Comparison of ENCODE assay signal across 1 cellular context in genomic region chr20:50931306-50932015, GRCh38.
TF ChIP-seq lines count a peak whose summit lies in the region.

ADNP (minus strand) TSS chr20:50931437; CDS start chr20:50903996, 27,441 bp downstream.

TF ChIP-seq in HepG2, 621 proteins besides CTCF, POLR2A, EP300 and RAD21 (continued from another document):
- TF ChIP-seq RERE (CRISPR knock-in tag; IDR thresholded peaks at IDR 0.05; ENCODE audit: low read depth), result no peak
- TF ChIP-seq ZNF547 (CRISPR knock-in tag; IDR thresholded peaks at IDR 0.05), result peak; percentile 50; the same call in 1 of the 2 replicates
- TF ChIP-seq, protein P1, sequence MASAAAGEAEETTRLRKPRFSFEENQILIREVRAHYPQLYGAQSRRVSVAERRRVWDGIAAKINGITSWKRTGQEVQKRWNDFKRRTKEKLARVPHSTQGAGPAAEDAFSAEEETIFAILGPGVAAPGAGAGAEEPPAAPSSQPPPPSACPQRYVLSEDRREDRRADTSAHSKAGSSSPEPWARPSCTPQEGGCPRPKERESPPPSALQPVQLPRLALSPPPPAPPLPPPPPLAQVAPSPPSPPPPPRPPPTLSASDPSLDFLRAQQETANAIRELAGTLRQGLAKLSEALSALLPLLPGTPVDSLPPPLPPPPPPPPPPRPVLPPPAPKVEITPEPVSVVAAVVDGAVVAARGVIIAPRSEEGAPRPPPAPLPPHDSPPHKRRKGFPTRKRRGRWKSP (CRISPR knock-in tag; IDR thresholded peaks at IDR 0.05), result no peak
- TF ChIP-seq ZBTB14 (CRISPR knock-in tag; IDR thresholded peaks at IDR 0.05), result no peak
- peak; percentile 99 for TF ChIP-seq KDM2A (CRISPR knock-in tag; IDR thresholded peaks at IDR 0.05; ENCODE audit: borderline replicate concordance, low read depth)
- TF ChIP-seq DNMT1 (CRISPR knock-in tag; IDR thresholded peaks at IDR 0.05), result peak; percentile 77; the same call in 1 of the 2 replicates
- no peak for TF ChIP-seq PCBP2 (optimal IDR thresholded peaks at IDR 0.05; ENCODE audit: low read depth, low read length, poor library complexity, severe bottlenecking)
- TF ChIP-seq MAZ (IDR thresholded peaks at IDR 0.05; ENCODE audit: borderline replicate concordance, low read depth, low read length), result no peak; the same call in 1 of the 2 replicates
- TF ChIP-seq MAZ (CRISPR knock-in tag; IDR thresholded peaks at IDR 0.05; ENCODE audit: low read depth), result no peak; the same call in 1 of the 2 replicates
- TF ChIP-seq ZC3H13 (CRISPR knock-in tag; IDR thresholded peaks at IDR 0.05), result peak; percentile 25; the same call in 1 of the 2 replicates
- peak; percentile 46 for TF ChIP-seq TBL1XR1 (IDR thresholded peaks at IDR 0.05; ENCODE audit: borderline replicate concordance, low read length, partially characterized antibody)
- 0 out of 2 replicates have a peak, but pooled peaks have one; percentile 9 for TF ChIP-seq SP5 (CRISPR knock-in tag; IDR thresholded peaks at IDR 0.05; ENCODE audit: borderline replicate concordance, low read depth)
- TF ChIP-seq ZHX1 (CRISPR knock-in tag; IDR thresholded peaks at IDR 0.05; ENCODE audit: low read depth), result peak; percentile 98
- TF ChIP-seq, protein P2, sequence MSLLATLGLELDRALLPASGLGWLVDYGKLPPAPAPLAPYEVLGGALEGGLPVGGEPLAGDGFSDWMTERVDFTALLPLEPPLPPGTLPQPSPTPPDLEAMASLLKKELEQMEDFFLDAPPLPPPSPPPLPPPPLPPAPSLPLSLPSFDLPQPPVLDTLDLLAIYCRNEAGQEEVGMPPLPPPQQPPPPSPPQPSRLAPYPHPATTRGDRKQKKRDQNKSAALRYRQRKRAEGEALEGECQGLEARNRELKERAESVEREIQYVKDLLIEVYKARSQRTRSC (CRISPR knock-in tag; IDR thresholded peaks at IDR 0.05; ENCODE audit: low read depth), result no peak
- TF ChIP-seq, protein P3, sequence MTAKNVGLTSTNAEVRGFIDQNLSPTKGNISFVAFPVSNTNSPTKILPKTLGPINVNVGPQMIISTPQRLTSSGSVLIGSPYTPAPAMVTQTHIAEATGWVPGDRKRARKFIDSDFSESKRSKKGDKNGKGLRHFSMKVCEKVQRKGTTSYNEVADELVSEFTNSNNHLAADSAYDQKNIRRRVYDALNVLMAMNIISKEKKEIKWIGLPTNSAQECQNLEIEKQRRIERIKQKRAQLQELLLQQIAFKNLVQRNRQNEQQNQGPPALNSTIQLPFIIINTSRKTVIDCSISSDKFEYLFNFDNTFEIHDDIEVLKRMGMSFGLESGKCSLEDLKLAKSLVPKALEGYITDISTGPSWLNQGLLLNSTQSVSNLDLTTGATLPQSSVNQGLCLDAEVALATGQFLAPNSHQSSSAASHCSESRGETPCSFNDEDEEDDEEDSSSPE (CRISPR knock-in tag; IDR thresholded peaks at IDR 0.05), result no peak
- peak; percentile 38; the same call in 1 of the 2 replicates for TF ChIP-seq CBX5 (CRISPR knock-in tag; IDR thresholded peaks at IDR 0.05; ENCODE audit: borderline replicate concordance)
- TF ChIP-seq ZNF30 (CRISPR knock-in tag; IDR thresholded peaks at IDR 0.05), result no peak
- TF ChIP-seq, protein P4, sequence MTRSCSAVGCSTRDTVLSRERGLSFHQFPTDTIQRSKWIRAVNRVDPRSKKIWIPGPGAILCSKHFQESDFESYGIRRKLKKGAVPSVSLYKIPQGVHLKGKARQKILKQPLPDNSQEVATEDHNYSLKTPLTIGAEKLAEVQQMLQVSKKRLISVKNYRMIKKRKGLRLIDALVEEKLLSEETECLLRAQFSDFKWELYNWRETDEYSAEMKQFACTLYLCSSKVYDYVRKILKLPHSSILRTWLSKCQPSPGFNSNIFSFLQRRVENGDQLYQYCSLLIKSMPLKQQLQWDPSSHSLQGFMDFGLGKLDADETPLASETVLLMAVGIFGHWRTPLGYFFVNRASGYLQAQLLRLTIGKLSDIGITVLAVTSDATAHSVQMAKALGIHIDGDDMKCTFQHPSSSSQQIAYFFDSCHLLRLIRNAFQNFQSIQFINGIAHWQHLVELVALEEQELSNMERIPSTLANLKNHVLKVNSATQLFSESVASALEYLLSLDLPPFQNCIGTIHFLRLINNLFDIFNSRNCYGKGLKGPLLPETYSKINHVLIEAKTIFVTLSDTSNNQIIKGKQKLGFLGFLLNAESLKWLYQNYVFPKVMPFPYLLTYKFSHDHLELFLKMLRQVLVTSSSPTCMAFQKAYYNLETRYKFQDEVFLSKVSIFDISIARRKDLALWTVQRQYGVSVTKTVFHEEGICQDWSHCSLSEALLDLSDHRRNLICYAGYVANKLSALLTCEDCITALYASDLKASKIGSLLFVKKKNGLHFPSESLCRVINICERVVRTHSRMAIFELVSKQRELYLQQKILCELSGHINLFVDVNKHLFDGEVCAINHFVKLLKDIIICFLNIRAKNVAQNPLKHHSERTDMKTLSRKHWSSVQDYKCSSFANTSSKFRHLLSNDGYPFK (CRISPR knock-in tag; IDR thresholded peaks at IDR 0.05; ENCODE audit: borderline replicate concordance), result peak; percentile 52; the same call in 1 of the 2 replicates
- 0 out of 2 replicates have a peak, but pooled peaks have one; percentile 37 for TF ChIP-seq ARNTL (CRISPR knock-in tag; IDR thresholded peaks at IDR 0.05)
- TF ChIP-seq POLR2G (IDR thresholded peaks at IDR 0.05; ENCODE audit: low read depth, low read length), result peak; percentile 93
- 0 out of 2 replicates have a peak, but pooled peaks have one; percentile 23 for TF ChIP-seq XBP1 (CRISPR knock-in tag; IDR thresholded peaks at IDR 0.05)
- 0 out of 2 replicates have a peak, but pooled peaks have one; percentile 18 for TF ChIP-seq ZNF354B (CRISPR knock-in tag; IDR thresholded peaks at IDR 0.05)
- peak; percentile 99 for TF ChIP-seq HOXA3 (CRISPR knock-in tag; IDR thresholded peaks at IDR 0.05)
- TF ChIP-seq KDM4B (CRISPR knock-in tag; IDR thresholded peaks at IDR 0.05), result no peak; the same call in 1 of the 2 replicates
- TF ChIP-seq ATF7-NPFF (CRISPR knock-in tag; IDR thresholded peaks at IDR 0.05; ENCODE audit: low read depth), result peak; percentile 18; the same call in 1 of the 2 replicates
- peak; percentile 98 for TF ChIP-seq CHD4 (IDR thresholded peaks at IDR 0.05; ENCODE audit: borderline replicate concordance, low read length)
- TF ChIP-seq, protein P5, sequence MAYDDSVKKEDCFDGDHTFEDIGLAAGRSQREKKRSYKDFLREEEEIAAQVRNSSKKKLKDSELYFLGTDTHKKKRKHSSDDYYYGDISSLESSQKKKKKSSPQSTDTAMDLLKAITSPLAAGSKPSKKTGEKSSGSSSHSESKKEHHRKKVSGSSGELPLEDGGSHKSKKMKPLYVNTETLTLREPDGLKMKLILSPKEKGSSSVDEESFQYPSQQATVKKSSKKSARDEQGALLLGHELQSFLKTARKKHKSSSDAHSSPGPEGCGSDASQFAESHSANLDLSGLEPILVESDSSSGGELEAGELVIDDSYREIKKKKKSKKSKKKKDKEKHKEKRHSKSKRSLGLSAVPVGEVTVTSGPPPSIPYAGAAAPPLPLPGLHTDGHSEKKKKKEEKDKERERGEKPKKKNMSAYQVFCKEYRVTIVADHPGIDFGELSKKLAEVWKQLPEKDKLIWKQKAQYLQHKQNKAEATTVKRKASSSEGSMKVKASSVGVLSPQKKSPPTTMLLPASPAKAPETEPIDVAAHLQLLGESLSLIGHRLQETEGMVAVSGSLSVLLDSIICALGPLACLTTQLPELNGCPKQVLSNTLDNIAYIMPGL (CRISPR knock-in tag; IDR thresholded peaks at IDR 0.05; ENCODE audit: borderline replicate concordance in 1 of 2, low read depth in 1 of 2), result peak in 1 of 2 experiments; percentile 82; a peak in 3 of 4 replicates
- peak; percentile 24; the same call in 1 of the 2 replicates for TF ChIP-seq NFKB2 (CRISPR knock-in tag; IDR thresholded peaks at IDR 0.05; ENCODE audit: borderline replicate concordance)
- TF ChIP-seq CREB3 (CRISPR knock-in tag; IDR thresholded peaks at IDR 0.05), result no peak
- no peak for TF ChIP-seq ARHGAP35 (CRISPR knock-in tag; IDR thresholded peaks at IDR 0.05; ENCODE audit: borderline replicate concordance)
